Comparison of ENCODE assay signal across 8 cellular contexts in genomic region chr1:32239790-32240139, GRCh38. TPM values are rescaled to one million over a fixed set of nuclear protein-coding genes. Genes with fewer than 3 reads are reported as not detected.
DNase-seq lines count a peak whose midpoint lies in the region; ATAC-seq lines count a peak whose summit lies in the region.

No MANE protein-coding gene starts in this region.

- no peaks in the 10 kb centered on the region for H3K4me1 ChIP-seq in right cardiac atrium (ENCODE audit: control insufficient read depth, insufficient read depth, low read length)

- POLR2A ChIA-PET in activated CD4-positive, alpha-beta memory T cell treated with anti-CD3 and anti-CD28 coated beads for 36 hours (lab: Charles Lee) = interaction anchor here (1.0 to 2.7 kb wide), 4 partner anchors 10 to 96 kb away, joined by 3 to 37 read pairs (median 4); partner anchors contain the start of genes LCK and MARCKSL1

- no peak overlapping the region for H3K27ac ChIP-seq in right cardiac atrium (ENCODE audit: low read length)

- peaks cover 19% of the 10 kb centered on the region for H3K4me1 Mint-ChIP-seq in activated CD4-positive, alpha-beta memory T cell treated with anti-CD3 and anti-CD28 coated beads for 36 hours (ENCODE audit: low read depth)
- peaks cover 34% of the 10 kb centered on the region for H3K4me1 Mint-ChIP-seq in stimulated activated memory B cell treated with anti-CD40 and anti-IgM and Interleukin-4, amounts not matched to agents 10 μg/mL and 1 μg/mL and 100 μg/mL, for 72 hours

- peak overlapping the region; percentile 78 for H3K4me3 Mint-ChIP-seq in activated CD4-positive, alpha-beta memory T cell treated with anti-CD3 and anti-CD28 coated beads for 36 hours
- peak overlapping the region; percentile 90 for H3K4me3 Mint-ChIP-seq in stimulated activated memory B cell treated with anti-CD40 and anti-IgM and Interleukin-4, amounts not matched to agents 10 μg/mL and 1 μg/mL and 100 μg/mL, for 72 hours

- no peak overlapping the region for H3K27ac Mint-ChIP-seq in activated CD4-positive, alpha-beta memory T cell treated with anti-CD3 and anti-CD28 coated beads for 36 hours
- H3K27ac Mint-ChIP-seq in stimulated activated memory B cell treated with anti-CD40 and anti-IgM and Interleukin-4, amounts not matched to agents 10 μg/mL and 1 μg/mL and 100 μg/mL, for 72 hours = peak overlapping the region; percentile 81

- no peaks in the 10 kb centered on the region for H3K27me3 Mint-ChIP-seq in activated CD4-positive, alpha-beta memory T cell treated with anti-CD3 and anti-CD28 coated beads for 36 hours
- no peaks in the 10 kb centered on the region for H3K27me3 Mint-ChIP-seq in stimulated activated memory B cell treated with anti-CD40 and anti-IgM and Interleukin-4, amounts not matched to agents 10 μg/mL and 1 μg/mL and 100 μg/mL, for 72 hours

- H3K4me3 ChIP-seq in right cardiac atrium (ENCODE audit: low read length) = peak overlapping the region; percentile 63

- intact Hi-C loops in activated CD4-positive, alpha-beta memory T cell treated with anti-CD3 and anti-CD28 coated beads for 36 hours (cut with micrococcal nuclease) = loop anchor here (1.0 kb wide), 1 partner anchor 9 kb away; no protein-coding TSS in a partner anchor
- intact Hi-C loops in right cardiac atrium (cut with DNase I) = loop anchor here in 1 of 4 donors (10.0 kb wide), 1 partner anchor 55 kb away; the partner anchor contains the start of gene HDAC1

- CTCF ChIA-PET in activated CD4-positive, alpha-beta memory T cell treated with anti-CD3 and anti-CD28 coated beads for 36 hours (lab: Charles Lee) = interaction anchor here (1.0 to 6.2 kb wide), 8 partner anchors 9 to 40 kb away, joined by 3 to 50 read pairs (median 6); partner anchors contain the start of genes CCDC28B, FAM167B and LCK

- H3K36me3 Mint-ChIP-seq in activated CD4-positive, alpha-beta memory T cell treated with anti-CD3 and anti-CD28 coated beads for 36 hours = no peaks in the 10 kb centered on the region
- H3K36me3 Mint-ChIP-seq in stimulated activated memory B cell treated with anti-CD40 and anti-IgM and Interleukin-4, amounts not matched to agents 10 μg/mL and 1 μg/mL and 100 μg/mL, for 72 hours = no peaks in the 10 kb centered on the region

- no peaks in the 10 kb centered on the region for H3K27me3 ChIP-seq in right cardiac atrium (ENCODE audit: control insufficient read depth, insufficient read depth)

- H3K9me3 Mint-ChIP-seq in activated CD4-positive, alpha-beta memory T cell treated with anti-CD3 and anti-CD28 coated beads for 36 hours = no peaks in the 10 kb centered on the region
- no peaks in the 10 kb centered on the region for H3K9me3 Mint-ChIP-seq in stimulated activated memory B cell treated with anti-CD40 and anti-IgM and Interleukin-4, amounts not matched to agents 10 μg/mL and 1 μg/mL and 100 μg/mL, for 72 hours

- 60% methylated on average over 20 of the region's 20 CpGs for WGBS in right cardiac atrium

- ATAC-seq in right cardiac atrium (no peak), GM21390 (IDR thresholded peaks at IDR 0.05; ENCODE audit: unreplicated experiment) (no peak), HG03342 (IDR thresholded peaks at IDR 0.05; ENCODE audit: unreplicated experiment) (no peak)
- no peak for ATAC-seq in stimulated activated memory B cell treated with anti-CD40 and anti-IgM and Interleukin-4, amounts not matched to agents 10 μg/mL and 1 μg/mL and 100 μg/mL, for 72 hours

- no peaks in the 10 kb centered on the region for H3K9me3 ChIP-seq in right cardiac atrium (ENCODE audit: control insufficient read depth, low read length)

- DNase-seq in NCI-H1436 (lab: John Stamatoyannopoulos, UW) (peak; percentile 50), NCI-H1436 treated with DMSO at 0.1 percent for 48 hours (lab: John Stamatoyannopoulos, UW) (no peak), right cardiac atrium (peak in 2 of 3 donors; percentile 59 to 61), SIG-M5 (lab: John Stamatoyannopoulos, UW) (no peak)
- no peak for DNase-seq in activated CD4-positive, alpha-beta memory T cell treated with anti-CD3 and anti-CD28 coated beads for 36 hours

RNA-seq across cellular contexts. Expression of gene FAM167B, which starts 7.3 kb away (rescaled TPM):
- total RNA-seq in activated CD4-positive, alpha-beta memory T cell treated with anti-CD3 and anti-CD28 coated beads for 36 hours = under 1 TPM; 0.68 to 0.69 TPM
- total RNA-seq in right cardiac atrium = 1 to 10 TPM; 2.0 to 4.4 (median 3.8) TPM
- polyA plus RNA-seq in right cardiac atrium = 6.5 TPM

RNA-seq across cellular contexts. Expression of gene LCK, which starts 11.3 kb away (rescaled TPM):
- total RNA-seq in activated CD4-positive, alpha-beta memory T cell treated with anti-CD3 and anti-CD28 coated beads for 36 hours = 100 to 1,000 TPM; 224 to 246 TPM
- 1 to 10 TPM in 3 of 4 donors, under 1 TPM in 1; 0.23 to 2.4 (median 1.3) TPM for total RNA-seq in right cardiac atrium
- 0.41 TPM for polyA plus RNA-seq in right cardiac atrium

RNA-seq across cellular contexts. Expression of gene EIF3I, which starts 17.6 kb away (rescaled TPM):
- total RNA-seq in activated CD4-positive, alpha-beta memory T cell treated with anti-CD3 and anti-CD28 coated beads for 36 hours = 100 to 1,000 TPM; 297 to 299 TPM
- total RNA-seq in right cardiac atrium = 100 to 1,000 TPM in 1 of 4 donors, 10 to 100 TPM in 3; 99.2 to 104 (median 99.8) TPM
- polyA plus RNA-seq in right cardiac atrium = 127 TPM

RNA-seq across cellular contexts. Expression of gene TMEM234, which starts 17.6 kb away (rescaled TPM):
- total RNA-seq in activated CD4-positive, alpha-beta memory T cell treated with anti-CD3 and anti-CD28 coated beads for 36 hours = 1 to 10 TPM; 7.8 to 9.9 TPM
- 10 to 100 TPM in 3 of 4 donors, 1 to 10 TPM in 1; 9.1 to 14.4 (median 13.9) TPM for total RNA-seq in right cardiac atrium
- 13.6 TPM for polyA plus RNA-seq in right cardiac atrium

RNA-seq across cellular contexts. Expression of gene DCDC2B, which starts 30.9 kb away (rescaled TPM):
- not detected for total RNA-seq in activated CD4-positive, alpha-beta memory T cell treated with anti-CD3 and anti-CD28 coated beads for 36 hours
- not detected for total RNA-seq in right cardiac atrium
- 0.05 TPM for polyA plus RNA-seq in right cardiac atrium

Comparison
In these comparisons a context has a peak if more than half of its experiments do, and no peak if none do; other contexts are left out.
1. DNase-seq: peak in NCI-H1436 (single experiment) and right cardiac atrium (2 of 3); none in NCI-H1436 treated with DMSO at 0.1 percent for 48 hours (single experiment), activated CD4-positive, alpha-beta memory T cell treated with anti-CD3 and anti-CD28 coated beads for 36 hours (single experiment) and SIG-M5 (single experiment).
2. RNA of gene LCK, which starts 11.3 kb away (total RNA-seq): 224 to 246 TPM in activated CD4-positive, alpha-beta memory T cell treated with anti-CD3 and anti-CD28 coated beads for 36 hours; 0.23 to 2.4 TPM in right cardiac atrium; every median in the first group is over 10 times any median in the second.